In genomic region chr1:98110674-98111073, GRCh38 we compare ENCODE assay signal across 19 cellular contexts.
DNase-seq lines count a peak whose midpoint lies in the region; ATAC-seq and TF ChIP-seq lines count a peak whose summit lies in the region.
"Had no signal": no experiment of that assay in that cellular context is flagged by ENCODE, and none has a peak within 500 bp of the region (broad histone marks: within the 10 kb centered on the region; RNA-seq: fewer than 3 reads in every experiment).

No MANE protein-coding gene starts in this region.

- POLR2A ChIA-PET in activated CD8-positive, alpha-beta T cell treated with anti-CD3 and anti-CD28 coated beads, Interleukin-2, amount 10 ng/mL, durations not matched to agents 7 days and 5 days (lab: Charles Lee), result no interaction called here

- H3K4me3 Mint-ChIP-seq in activated T-helper 1 cell treated with anti-CD3 and anti-CD28 coated beads, Interleukin-12 subunit alpha, Interleukin-12 subunit beta, Interleukin-2, Interleukin-4 antibody, amounts not matched to agents 30 ng/mL and 10 ng/mL and 1 ng/mL, durations not matched to agents 14 hours and 24 hours and 36 hours, result no peak overlapping the region
- H3K4me3 Mint-ChIP-seq in activated CD8-positive, alpha-beta T cell treated with anti-CD3 and anti-CD28 coated beads, Interleukin-2, amount 10 ng/mL, durations not matched to agents 7 days and 5 days, result no peak overlapping the region
- H3K4me3 Mint-ChIP-seq: activated CD4-positive, alpha-beta memory T cell treated with anti-CD3 and anti-CD28 coated beads, Interleukin-2, amount 10 ng/mL, durations not matched to agents 7 days and 5 days had no signal

- TF ChIP-seq CTCF in Loucy (conservative IDR thresholded peaks at IDR 0.05; ENCODE audit: low read length) (peak; percentile 50), mammary epithelial cell (conservative IDR thresholded peaks at IDR 0.05 in 1 of 2, IDR thresholded peaks at IDR 0.05 in 1 of 2; ENCODE audit: extremely low read depth in 1 of 2, insufficient read depth in 1 of 2, low read depth in 1 of 2, low read length in 2 of 2) (no peak), kidney epithelial cell (IDR thresholded peaks at IDR 0.05; ENCODE audit: insufficient read depth, low read length, poor library complexity, severe bottlenecking) (no peak)

- H3K9me3 Mint-ChIP-seq in activated T-helper 1 cell treated with anti-CD3 and anti-CD28 coated beads, Interleukin-12 subunit alpha, Interleukin-12 subunit beta, Interleukin-2, Interleukin-4 antibody, amounts not matched to agents 30 ng/mL and 10 ng/mL and 1 ng/mL, durations not matched to agents 14 hours and 24 hours and 36 hours, result peaks cover 27% of the 10 kb centered on the region
- peaks cover 14% of the 10 kb centered on the region for H3K9me3 Mint-ChIP-seq in activated CD8-positive, alpha-beta T cell treated with anti-CD3 and anti-CD28 coated beads, Interleukin-2, amount 10 ng/mL, durations not matched to agents 7 days and 5 days (ENCODE audit: insufficient read depth)

- H3K27me3 Mint-ChIP-seq in activated T-helper 1 cell treated with anti-CD3 and anti-CD28 coated beads, Interleukin-12 subunit alpha, Interleukin-12 subunit beta, Interleukin-2, Interleukin-4 antibody, amounts not matched to agents 30 ng/mL and 10 ng/mL and 1 ng/mL, durations not matched to agents 14 hours and 24 hours and 36 hours (ENCODE audit: insufficient read depth), result peaks cover 2% of the 10 kb centered on the region
- H3K27me3 Mint-ChIP-seq in activated CD8-positive, alpha-beta T cell treated with anti-CD3 and anti-CD28 coated beads, Interleukin-2, amount 10 ng/mL, durations not matched to agents 7 days and 5 days (ENCODE audit: low read depth), result no peaks in the 10 kb centered on the region
- H3K27me3 Mint-ChIP-seq: activated CD4-positive, alpha-beta memory T cell treated with anti-CD3 and anti-CD28 coated beads, Interleukin-2, amount 10 ng/mL, durations not matched to agents 7 days and 5 days had no signal

- no peaks in the 10 kb centered on the region; the same call in 1 of the 2 replicates for H3F3A ChIP-seq in Loucy (ENCODE audit: low read depth)

- no peaks in the 10 kb centered on the region for H3K4me1 Mint-ChIP-seq in activated T-helper 1 cell treated with anti-CD3 and anti-CD28 coated beads, Interleukin-12 subunit alpha, Interleukin-12 subunit beta, Interleukin-2, Interleukin-4 antibody, amounts not matched to agents 30 ng/mL and 10 ng/mL and 1 ng/mL, durations not matched to agents 14 hours and 24 hours and 36 hours (ENCODE audit: low read depth)
- H3K4me1 Mint-ChIP-seq in activated CD8-positive, alpha-beta T cell treated with anti-CD3 and anti-CD28 coated beads, Interleukin-2, amount 10 ng/mL, durations not matched to agents 7 days and 5 days (ENCODE audit: low read depth), result no peaks in the 10 kb centered on the region
- H3K4me1 Mint-ChIP-seq: activated CD4-positive, alpha-beta memory T cell treated with anti-CD3 and anti-CD28 coated beads, Interleukin-2, amount 10 ng/mL, durations not matched to agents 7 days and 5 days had no signal

- H3K79me2 ChIP-seq in Loucy (ENCODE audit: insufficient read depth, low read length), result no peaks in the 10 kb centered on the region
- H3K79me2 ChIP-seq in mammary epithelial cell (ENCODE audit: insufficient read depth, low read length), result no peaks in the 10 kb centered on the region
- H3K79me2 ChIP-seq: hepatocyte had no signal

- no TSS peak for BruUV-seq in mammary epithelial cell (replicated peaks; lab: Mats Ljungman, UMichigan)

- H2AFZ ChIP-seq in Loucy (ENCODE audit: low read length) (no peak overlapping the region; the same call in 1 of the 2 replicates), mammary epithelial cell (ENCODE audit: low read depth, low read length) (peak overlapping the region; percentile 27)
- H2AFZ ChIP-seq: hepatocyte had no signal

- no peak overlapping the region for H3K4me2 ChIP-seq in Loucy (ENCODE audit: low read depth, low read length, poor library complexity, severe bottlenecking)
- no peak overlapping the region for H3K4me2 ChIP-seq in mammary epithelial cell (ENCODE audit: insufficient read depth, low read depth, low read length)
- H3K4me2 ChIP-seq: hepatocyte had no signal

- dilution Hi-C loops in mammary epithelial cell (cut with HindIII; ENCODE audit: low sequenced_read_pairs), result no loop called here

- H3K36me3 Mint-ChIP-seq in activated T-helper 1 cell treated with anti-CD3 and anti-CD28 coated beads, Interleukin-12 subunit alpha, Interleukin-12 subunit beta, Interleukin-2, Interleukin-4 antibody, amounts not matched to agents 30 ng/mL and 10 ng/mL and 1 ng/mL, durations not matched to agents 14 hours and 24 hours and 36 hours (ENCODE audit: low read depth), result no peaks in the 10 kb centered on the region
- no peaks in the 10 kb centered on the region for H3K36me3 Mint-ChIP-seq in activated CD8-positive, alpha-beta T cell treated with anti-CD3 and anti-CD28 coated beads, Interleukin-2, amount 10 ng/mL, durations not matched to agents 7 days and 5 days (ENCODE audit: low read depth)

- H3K9me3 ChIP-seq in Loucy (ENCODE audit: insufficient read depth, low read depth, low read length) (peaks cover 9% of the 10 kb centered on the region; the same call in 1 of the 2 replicates), mammary epithelial cell (replicated peaks; ENCODE audit: insufficient read depth, low read length) (peaks cover 13% of the 10 kb centered on the region)
- H3K9me3 ChIP-seq: colonic mucosa, right lobe of liver had no signal

- ATAC-seq in GM18909 (IDR thresholded peaks at IDR 0.05; ENCODE audit: poor library complexity, unreplicated experiment), result no peak
- no peak for ATAC-seq in activated CD8-positive, alpha-beta T cell treated with anti-CD3 and anti-CD28 coated beads, Interleukin-2, amount 10 ng/mL, durations not matched to agents 7 days and 5 days
- ATAC-seq: mucosa of descending colon, right lobe of liver had no signal

- H3K9ac ChIP-seq in Loucy (ENCODE audit: low read depth, low read length, poor library complexity, severe bottlenecking), result no peak overlapping the region
- H3K9ac ChIP-seq in mammary epithelial cell (ENCODE audit: insufficient read depth, low read length), result no peak overlapping the region

- intact Hi-C loops in mammary epithelial cell (cut with micrococcal nuclease), result no loop called here
- intact Hi-C loops in activated T-helper 1 cell treated with anti-CD3 and anti-CD28 coated beads, Interleukin-12 subunit alpha, Interleukin-12 subunit beta, Interleukin-2, Interleukin-4 antibody, amounts not matched to agents 30 ng/mL and 10 ng/mL and 1 ng/mL, durations not matched to agents 14 hours and 24 hours and 36 hours (cut with micrococcal nuclease), result no loop called here

- H3K4me1 ChIP-seq in Loucy (ENCODE audit: insufficient read depth, low read length, poor library complexity, severe bottlenecking) (peaks cover 8% of the 10 kb centered on the region), mammary epithelial cell (ENCODE audit: insufficient read depth, low read length) (no peaks in the 10 kb centered on the region)
- H3K4me1 ChIP-seq: colonic mucosa, right lobe of liver had no signal

- H3K4me3 ChIP-seq in Loucy (ENCODE audit: low read length, poor library complexity, severe bottlenecking) (no peak overlapping the region), mammary epithelial cell (replicated peaks in 1 of 3; ENCODE audit: insufficient read depth in 1 of 3, low read depth in 2 of 3, low read length in 3 of 3) (no peak overlapping the region), kidney epithelial cell (ENCODE audit: low read depth, low read length) (no peak overlapping the region)
- H3K4me3 ChIP-seq: colonic mucosa, hepatocyte, mucosa of descending colon, right lobe of liver had no signal

- H3K27ac Mint-ChIP-seq in activated T-helper 1 cell treated with anti-CD3 and anti-CD28 coated beads, Interleukin-12 subunit alpha, Interleukin-12 subunit beta, Interleukin-2, Interleukin-4 antibody, amounts not matched to agents 30 ng/mL and 10 ng/mL and 1 ng/mL, durations not matched to agents 14 hours and 24 hours and 36 hours, result no peak overlapping the region
- H3K27ac Mint-ChIP-seq in activated CD8-positive, alpha-beta T cell treated with anti-CD3 and anti-CD28 coated beads, Interleukin-2, amount 10 ng/mL, durations not matched to agents 7 days and 5 days, result no peak overlapping the region
- H3K27ac Mint-ChIP-seq: activated CD4-positive, alpha-beta memory T cell treated with anti-CD3 and anti-CD28 coated beads, Interleukin-2, amount 10 ng/mL, durations not matched to agents 7 days and 5 days had no signal

- H4K20me1 ChIP-seq in Loucy (ENCODE audit: insufficient read depth, low read length, poor library complexity, severe bottlenecking) (no peaks in the 10 kb centered on the region), mammary epithelial cell (ENCODE audit: insufficient read depth, low read length) (no peaks in the 10 kb centered on the region)

- H3K27me3 ChIP-seq in Loucy (ENCODE audit: insufficient read depth, low read length, poor library complexity, severe bottlenecking) (no peaks in the 10 kb centered on the region), mammary epithelial cell (ENCODE audit: insufficient read depth, low read length) (no peaks in the 10 kb centered on the region), kidney epithelial cell (ENCODE audit: control insufficient read depth, insufficient read depth, low read length) (no peaks in the 10 kb centered on the region)
- H3K27me3 ChIP-seq: colonic mucosa, hepatocyte, right lobe of liver had no signal

- no peaks in the 10 kb centered on the region for H3K36me3 ChIP-seq in Loucy (ENCODE audit: insufficient read depth, low read length)
- no peaks in the 10 kb centered on the region for H3K36me3 ChIP-seq in mammary epithelial cell (ENCODE audit: insufficient read depth, low read length)
- H3K36me3 ChIP-seq in kidney epithelial cell (ENCODE audit: control insufficient read depth, insufficient read depth, low read length), result no peaks in the 10 kb centered on the region
- H3K36me3 ChIP-seq: colonic mucosa, right lobe of liver, WERI-Rb-1 had no signal

- CTCF ChIA-PET in mammary epithelial cell (lab: Charles Lee; ENCODE audit: low non-redundant PET), result no interaction called here
- CTCF ChIA-PET in activated CD8-positive, alpha-beta T cell treated with anti-CD3 and anti-CD28 coated beads, Interleukin-2, amount 10 ng/mL, durations not matched to agents 7 days and 5 days (lab: Charles Lee), result no interaction called here

- no peaks in the 10 kb centered on the region for H3K9me2 ChIP-seq in Loucy (replicated peaks; ENCODE audit: low read depth, low read length)

- DNase-seq in Caki2 (ENCODE audit: low read depth), result peak; percentile 80
- DNase-seq in mammary epithelial cell, result peak; percentile 44
- DNase-seq in kidney epithelial cell (ENCODE audit: low read depth), result peak; percentile 29
- DNase-seq in activated T-helper 1 cell treated with anti-CD3 and anti-CD28 coated beads, Interleukin-12 subunit alpha, Interleukin-12 subunit beta, Interleukin-2, Interleukin-4 antibody, amounts not matched to agents 30 ng/mL and 10 ng/mL and 1 ng/mL, durations not matched to agents 14 hours and 24 hours and 36 hours (ENCODE audit: low spot score), result no peak
- no peak for DNase-seq in C1 segment of cervical spinal cord (lab: John Stamatoyannopoulos, UW)
- no peak for DNase-seq in activated CD8-positive, alpha-beta T cell treated with anti-CD3 and anti-CD28 coated beads, Interleukin-2, amount 10 ng/mL, durations not matched to agents 7 days and 5 days
- DNase-seq: activated CD4-positive, alpha-beta memory T cell treated with anti-CD3 and anti-CD28 coated beads, Interleukin-2, amount 10 ng/mL, durations not matched to agents 7 days and 5 days; amygdala; colonic mucosa; mucosa of descending colon; NCI-H526 treated with DMSO at 0.1 percent for 48 hours; right lobe of liver; stimulated activated CD4-positive, alpha-beta T cell treated with anti-CD3 and anti-CD28 coated beads, Interleukin-2, amount 100 ng/mL, for 24 hours; substantia nigra; WERI-Rb-1 had no signal

- H3K27ac ChIP-seq in mammary epithelial cell (ENCODE audit: insufficient read depth, low read depth, low read length), result no peak overlapping the region
- H3K27ac ChIP-seq: colonic mucosa, hepatocyte, right lobe of liver, RWPE1, WERI-Rb-1 had no signal

- in situ Hi-C loops in Caki2 (cut with HindIII; ENCODE audit: low pct_unique_long_range_greater_than_20kb, low sequenced_read_pairs) (no loop called here), mammary epithelial cell (cut with MboI; ENCODE audit: low sequenced_read_pairs in 2 of 2) (no loop called here)

Comparison
In these comparisons a context has a peak if more than half of its experiments do, and no peak if none do; other contexts are left out.
1. DNase-seq: peak in Caki2 (single experiment), mammary epithelial cell (single experiment) and kidney epithelial cell (single experiment); none in activated T-helper 1 cell treated with anti-CD3 and anti-CD28 coated beads, Interleukin-12 subunit alpha, Interleukin-12 subunit beta, Interleukin-2, Interleukin-4 antibody, amounts not matched to agents 30 ng/mL and 10 ng/mL and 1 ng/mL, durations not matched to agents 14 hours and 24 hours and 36 hours (single experiment), C1 segment of cervical spinal cord (0 of 14) and activated CD8-positive, alpha-beta T cell treated with anti-CD3 and anti-CD28 coated beads, Interleukin-2, amount 10 ng/mL, durations not matched to agents 7 days and 5 days (single experiment).